ENCODE assay signal across 1 cellular context in genomic region chr10:100185364-100186252, GRCh38.
TF ChIP-seq lines count a peak whose summit lies in the region.

Gene ERLIN1 (minus strand): TSS chr10:100186029. CDS start chr10:100185626, 403 bp downstream.

TF ChIP-seq in K562, 482 proteins besides CTCF, POLR2A, EP300 and RAD21 (continued from another document and continues in another):
- TF ChIP-seq CBX5 (IDR thresholded peaks at IDR 0.05; ENCODE audit: borderline replicate concordance, low read depth) (no peak), SRF (CRISPR knock-in tag; IDR thresholded peaks at IDR 0.05) (no peak), GATAD2A (IDR thresholded peaks at IDR 0.05) (no peak), MBD2 (IDR thresholded peaks at IDR 0.05; ENCODE audit: borderline replicate concordance, low read depth) (peak; percentile 63; the same call in 1 of the 2 replicates), PATZ1 (CRISPR knock-in tag; IDR thresholded peaks at IDR 0.05; ENCODE audit: borderline replicate concordance) (no peak), ZNF224 (CRISPR knock-in tag; IDR thresholded peaks at IDR 0.05) (no peak), KLF16 (IDR thresholded peaks at IDR 0.05) (peak; percentile 34; the same call in 1 of the 2 replicates), ZKSCAN1 (IDR thresholded peaks at IDR 0.05; ENCODE audit: low read depth, low read length) (peak; percentile 68; the same call in 1 of the 2 replicates), ZNF318 (IDR thresholded peaks at IDR 0.05; ENCODE audit: borderline replicate concordance in 1 of 2, low read depth in 1 of 2) (no peak), ZNF134 (CRISPR knock-in tag; conservative IDR thresholded peaks at IDR 0.05) (no peak), RBM14 (IDR thresholded peaks at IDR 0.05; ENCODE audit: borderline replicate concordance, insufficient read depth, low read depth, low read length) (no peak), ZNF263 (CRISPR knock-in tag; IDR thresholded peaks at IDR 0.05; ENCODE audit: borderline replicate concordance) (peak; percentile 30; the same call in 1 of the 2 replicates), NEUROD1 (IDR thresholded peaks at IDR 0.05; ENCODE audit: borderline replicate concordance, low read depth, low read length, partially characterized antibody) (peak; percentile 66), ZNF41 (CRISPR knock-in tag; conservative IDR thresholded peaks at IDR 0.05) (no peak), ZNF12 (CRISPR knock-in tag; IDR thresholded peaks at IDR 0.05) (no peak), PHB2 (IDR thresholded peaks at IDR 0.05; ENCODE audit: low read depth) (no peak), MAZ (CRISPR knock-in tag; conservative IDR thresholded peaks at IDR 0.05 in 1 of 2, IDR thresholded peaks at IDR 0.05 in 1 of 2) (peak; percentile 59 to 89; a peak in 2 of 4 replicates), CSDE1 (IDR thresholded peaks at IDR 0.05) (no peak), FOXK2 (conservative IDR thresholded peaks at IDR 0.05 in 1 of 2, IDR thresholded peaks at IDR 0.05 in 1 of 2; ENCODE audit: low read depth in 2 of 2) (no peak), TCF7 (IDR thresholded peaks at IDR 0.05; ENCODE audit: borderline replicate concordance) (no peak), FOSL1 (tag; conservative IDR thresholded peaks at IDR 0.05) (peak; percentile 89), FOXA1 (IDR thresholded peaks at IDR 0.05; ENCODE audit: borderline replicate concordance) (no peak), POU5F1 (IDR thresholded peaks at IDR 0.05; ENCODE audit: borderline replicate concordance, low read depth, low read length, partially characterized antibody) (peak; percentile 58), XRCC4 (IDR thresholded peaks at IDR 0.05; ENCODE audit: extremely low read depth, insufficient read depth, insufficient read length) (no peak), GMEB1 (CRISPR knock-in tag; IDR thresholded peaks at IDR 0.05) (peak; percentile 85), SREBF1 (IDR thresholded peaks at IDR 0.05; ENCODE audit: borderline replicate concordance, low read depth, low read length) (no peak), SMARCE1 (IDR thresholded peaks at IDR 0.05) (0 out of 2 replicates have a peak, but pooled peaks have one; percentile 30), BDP1 (IDR thresholded peaks at IDR 0.05; ENCODE audit: insufficient read depth, insufficient read length) (no peak), ZNF436 (CRISPR knock-in tag; IDR thresholded peaks at IDR 0.05) (no peak), POLR2AphosphoS2 (IDR thresholded peaks at IDR 0.05; ENCODE audit: low read length) (0 out of 2 replicates have a peak, but pooled peaks have one; percentile 34), PREB (CRISPR knock-in tag; IDR thresholded peaks at IDR 0.05) (no peak), CBX2 (IDR thresholded peaks at IDR 0.05; ENCODE audit: insufficient read depth, low read length, poor library complexity, severe bottlenecking) (no peak), TSHZ1 (CRISPR knock-in tag; IDR thresholded peaks at IDR 0.05) (no peak), ATF3 (IDR thresholded peaks at IDR 0.05) (peak; percentile 73), ATF3 (CRISPR knock-in tag; conservative IDR thresholded peaks at IDR 0.05) (no peak), TFAP4 (CRISPR knock-in tag; IDR thresholded peaks at IDR 0.05; ENCODE audit: borderline replicate concordance) (0 out of 2 replicates have a peak, but pooled peaks have one; percentile 51), BMI1 (IDR thresholded peaks at IDR 0.05; ENCODE audit: low read length) (no peak), UBTF (IDR thresholded peaks at IDR 0.05; ENCODE audit: borderline replicate concordance in 1 of 2, low read depth in 2 of 2, low read length in 2 of 2) (0 out of 4 replicates have a peak, but pooled peaks of 1 of the 2 experiments have one; percentile 21), HCFC1 (IDR thresholded peaks at IDR 0.05; ENCODE audit: low read depth, low read length) (peak; percentile 29), LEF1 (IDR thresholded peaks at IDR 0.05) (no peak), EGR1 (conservative IDR thresholded peaks at IDR 0.05) (peak; percentile 90), EWSR1 (IDR thresholded peaks at IDR 0.05; ENCODE audit: borderline replicate concordance, low read depth, partially characterized antibody) (no peak)
